ENCODE assay signal across 13 cellular contexts in genomic region chr4:110184124-110184790, GRCh38. TPM values are rescaled to one million over a fixed set of nuclear protein-coding genes. Genes with fewer than 3 reads are reported as not detected.
DNase-seq lines count a peak whose midpoint lies in the region; ATAC-seq, FAIRE-seq and TF ChIP-seq lines count a peak whose summit lies in the region.
"Had no signal": no experiment of that assay in that cellular context is flagged by ENCODE, and none has a peak within 500 bp of the region (broad histone marks: within the 10 kb centered on the region; RNA-seq: fewer than 3 reads in every experiment).

No MANE protein-coding gene starts in this region.

- intact Hi-C loops in dorsolateral prefrontal cortex (cut with DNase I) = no loop called here

- no peaks in the 10 kb centered on the region for H3K27me3 ChIP-seq in dorsolateral prefrontal cortex
- H3K27me3 ChIP-seq: breast epithelium, MG63, neutrophil had no signal

- FAIRE-seq in GM19239 (lab: Jason Lieb, UNC) (peak; percentile 84), urothelium cell line (lab: Jason Lieb, UNC) (no peak)

- H3K27ac ChIP-seq in 22Rv1 (0 out of 2 replicates have a peak overlapping the region, but pooled peaks have one; percentile 13), epithelial cell of prostate (peak overlapping the region; percentile 18), dorsolateral prefrontal cortex (no peak overlapping the region)
- H3K27ac ChIP-seq: breast epithelium, neutrophil had no signal

- no peak for ATAC-seq in GM19455 (IDR thresholded peaks at IDR 0.05; ENCODE audit: unreplicated experiment)

- DNase-seq in GM19239 (ENCODE audit: insufficient read length, low spot score) (no peak), NOMO-1 treated with DMSO at 0.1 percent for 48 hours (lab: John Stamatoyannopoulos, UW; ENCODE audit: unreplicated experiment) (peak; percentile 46), epithelial cell of prostate (ENCODE audit: low read depth, low spot score) (no peak), urothelium cell line (ENCODE audit: low spot score) (no peak), dorsolateral prefrontal cortex (no peak)
- no peak for DNase-seq in activated naive CD4-positive, alpha-beta T cell treated with anti-CD3 and anti-CD28 coated beads, Interleukin-2, amount 50 U/mL, for 16 hours
- DNase-seq: CD4-positive, CD25-positive, alpha-beta regulatory T cell; MG63; RPMI8226 had no signal

- TF ChIP-seq CTCF in 22Rv1 (IDR thresholded peaks at IDR 0.05) = no peak
- no peak for TF ChIP-seq CTCF in dorsolateral prefrontal cortex (IDR thresholded peaks at IDR 0.05 in 54 of 56, conservative IDR thresholded peaks at IDR 0.05 in 2 of 56; ENCODE audit: low read depth in 1 of 56, partially characterized antibody in 56 of 56)

- no peak overlapping the region for H3K4me3 ChIP-seq in dorsolateral prefrontal cortex
- H3K4me3 ChIP-seq: breast epithelium, MG63 had no signal

RNA-seq across cellular contexts. Expression of gene ELOVL6, which starts 14.2 kb away (rescaled TPM):
- total RNA-seq in dorsolateral prefrontal cortex = 10 to 100 TPM; 16.7 to 42.3 (median 28.2) TPM

Comparison
In these comparisons a context has a peak if more than half of its experiments do, and no peak if none do; other contexts are left out.
1. H3K27ac ChIP-seq: peak in 22Rv1 (single experiment) and epithelial cell of prostate (single experiment); none in dorsolateral prefrontal cortex (0 of 59).